ENCODE assay signal across 1 cellular context in genomic region chr3:170811928-170812591, GRCh38.
TF ChIP-seq lines count a peak whose summit lies in the region.

No MANE protein-coding gene starts in this region.

TF ChIP-seq in K562, 482 proteins besides CTCF, POLR2A, EP300 and RAD21 (continued from another document and continues in another):
- TF ChIP-seq MGA (IDR thresholded peaks at IDR 0.05), result peak; percentile 60; the same call in 1 of the 2 replicates
- 0 out of 2 replicates have a peak, but pooled peaks have one; percentile 47 for TF ChIP-seq ZC3H8 (IDR thresholded peaks at IDR 0.05)
- TF ChIP-seq OTX1 (CRISPR knock-in tag; IDR thresholded peaks at IDR 0.05), result peak; percentile 90; the same call in 1 of the 2 replicates
- TF ChIP-seq NBN (IDR thresholded peaks at IDR 0.05; ENCODE audit: low read depth), result peak; percentile 67; the same call in 1 of the 2 replicates
- 0 out of 2 replicates have a peak, but pooled peaks have one; percentile 36 for TF ChIP-seq ZNF589 (CRISPR knock-in tag; IDR thresholded peaks at IDR 0.05; ENCODE audit: low read depth)
- TF ChIP-seq CHD2 (IDR thresholded peaks at IDR 0.05; ENCODE audit: low read depth, low read length), result no peak
- TF ChIP-seq TCFL5 (CRISPR knock-in tag; conservative IDR thresholded peaks at IDR 0.05), result no peak
- peak; percentile 44; the same call in 1 of the 2 replicates for TF ChIP-seq ESRRA (IDR thresholded peaks at IDR 0.05; ENCODE audit: borderline replicate concordance, low read depth)
- TF ChIP-seq GATAD2A (IDR thresholded peaks at IDR 0.05), result peak; percentile 59; the same call in 1 of the 2 replicates
- TF ChIP-seq DACH1 (IDR thresholded peaks at IDR 0.05; ENCODE audit: partially characterized antibody), result peak; percentile 75
- 0 out of 2 replicates have a peak, but pooled peaks have one; percentile 33 for TF ChIP-seq EP400 (IDR thresholded peaks at IDR 0.05)
- peak; percentile 48; the same call in 1 of the 2 replicates for TF ChIP-seq ELF4 (CRISPR knock-in tag; IDR thresholded peaks at IDR 0.05)
- no peak for TF ChIP-seq LARP7 (IDR thresholded peaks at IDR 0.05)
- no peak for TF ChIP-seq ETS2 (tag; IDR thresholded peaks at IDR 0.05; ENCODE audit: borderline replicate concordance, poor library complexity, severe bottlenecking)
- TF ChIP-seq FOXK2 (conservative IDR thresholded peaks at IDR 0.05 in 1 of 2, IDR thresholded peaks at IDR 0.05 in 1 of 2; ENCODE audit: low read depth in 2 of 2), result peak in 1 of 2 experiments; percentile 23; a peak in 1 of 4 replicates
- 0 out of 2 replicates have a peak, but pooled peaks have one; percentile 4 for TF ChIP-seq TCF3 (CRISPR knock-in tag; IDR thresholded peaks at IDR 0.05)
- TF ChIP-seq NR2C2 (CRISPR knock-in tag; IDR thresholded peaks at IDR 0.05), result no peak
- peak; percentile 88 for TF ChIP-seq NR2C2 (tag; IDR thresholded peaks at IDR 0.05)
- TF ChIP-seq HEY1 (CRISPR knock-in tag; IDR thresholded peaks at IDR 0.05; ENCODE audit: borderline replicate concordance), result peak; percentile 38; the same call in 1 of the 2 replicates
- TF ChIP-seq AFF1 (IDR thresholded peaks at IDR 0.05; ENCODE audit: low read depth in 1 of 2, partially characterized antibody in 2 of 2), result peak in 1 of 2 experiments; percentile 25
- peak; percentile 37 for TF ChIP-seq MTA2 (IDR thresholded peaks at IDR 0.05; ENCODE audit: low read depth)
- peak; percentile 85 for TF ChIP-seq CHAMP1 (IDR thresholded peaks at IDR 0.05)
- TF ChIP-seq HMBOX1 (IDR thresholded peaks at IDR 0.05), result peak; percentile 65
- peak; percentile 83 for TF ChIP-seq BRD9 (IDR thresholded peaks at IDR 0.05; ENCODE audit: low read depth, partially characterized antibody)
- no peak for TF ChIP-seq ZBTB2 (IDR thresholded peaks at IDR 0.05)
- peak; percentile 55; the same call in 1 of the 2 replicates for TF ChIP-seq NFATC3 (IDR thresholded peaks at IDR 0.05)
- 0 out of 2 replicates have a peak, but pooled peaks have one; percentile 28 for TF ChIP-seq CREB3 (tag; conservative IDR thresholded peaks at IDR 0.05; ENCODE audit: low read depth)
- no peak for TF ChIP-seq ESRRB (CRISPR knock-in tag; IDR thresholded peaks at IDR 0.05; ENCODE audit: borderline replicate concordance)
- peak; percentile 57 to 85; a peak in 3 of 4 replicates for TF ChIP-seq MAZ (CRISPR knock-in tag; conservative IDR thresholded peaks at IDR 0.05 in 1 of 2, IDR thresholded peaks at IDR 0.05 in 1 of 2)
- TF ChIP-seq MEF2D (tag; conservative IDR thresholded peaks at IDR 0.05; ENCODE audit: low read depth), result 0 out of 2 replicates have a peak, but pooled peaks have one; percentile 47
- TF ChIP-seq MBD1 (CRISPR knock-in tag; IDR thresholded peaks at IDR 0.05), result 0 out of 2 replicates have a peak, but pooled peaks have one; percentile 2
